1 cellular context compared by ENCODE assay signal in genomic region chr20:32599783-32600340, GRCh38.
TF ChIP-seq lines count a peak whose summit lies in the region.

No MANE protein-coding gene starts in this region.

TF ChIP-seq in HepG2, 621 proteins besides CTCF, POLR2A, EP300 and RAD21 (continued from another document):
- TF ChIP-seq ZUFSP (CRISPR knock-in tag; IDR thresholded peaks at IDR 0.05; ENCODE audit: borderline replicate concordance) = 0 out of 2 replicates have a peak, but pooled peaks have one; percentile 38
- TF ChIP-seq ARNT2 (CRISPR knock-in tag; IDR thresholded peaks at IDR 0.05; ENCODE audit: low read depth) = no peak
- TF ChIP-seq AHR (CRISPR knock-in tag; IDR thresholded peaks at IDR 0.05) = no peak
- peak; percentile 73; the same call in 1 of the 2 replicates for TF ChIP-seq CHD4 (IDR thresholded peaks at IDR 0.05; ENCODE audit: borderline replicate concordance, low read length)
- peak; percentile 94 for TF ChIP-seq ZNF629 (CRISPR knock-in tag; conservative IDR thresholded peaks at IDR 0.05)
- 0 out of 2 replicates have a peak, but pooled peaks have one; percentile 38 for TF ChIP-seq ZNF224 (CRISPR knock-in tag; IDR thresholded peaks at IDR 0.05)
- TF ChIP-seq SATB2 (CRISPR knock-in tag; IDR thresholded peaks at IDR 0.05) = no peak
- TF ChIP-seq NCOA5 (CRISPR knock-in tag; IDR thresholded peaks at IDR 0.05) = no peak
- TF ChIP-seq SIX1 (CRISPR knock-in tag; IDR thresholded peaks at IDR 0.05; ENCODE audit: borderline replicate concordance) = no peak
- TF ChIP-seq, protein P1, sequence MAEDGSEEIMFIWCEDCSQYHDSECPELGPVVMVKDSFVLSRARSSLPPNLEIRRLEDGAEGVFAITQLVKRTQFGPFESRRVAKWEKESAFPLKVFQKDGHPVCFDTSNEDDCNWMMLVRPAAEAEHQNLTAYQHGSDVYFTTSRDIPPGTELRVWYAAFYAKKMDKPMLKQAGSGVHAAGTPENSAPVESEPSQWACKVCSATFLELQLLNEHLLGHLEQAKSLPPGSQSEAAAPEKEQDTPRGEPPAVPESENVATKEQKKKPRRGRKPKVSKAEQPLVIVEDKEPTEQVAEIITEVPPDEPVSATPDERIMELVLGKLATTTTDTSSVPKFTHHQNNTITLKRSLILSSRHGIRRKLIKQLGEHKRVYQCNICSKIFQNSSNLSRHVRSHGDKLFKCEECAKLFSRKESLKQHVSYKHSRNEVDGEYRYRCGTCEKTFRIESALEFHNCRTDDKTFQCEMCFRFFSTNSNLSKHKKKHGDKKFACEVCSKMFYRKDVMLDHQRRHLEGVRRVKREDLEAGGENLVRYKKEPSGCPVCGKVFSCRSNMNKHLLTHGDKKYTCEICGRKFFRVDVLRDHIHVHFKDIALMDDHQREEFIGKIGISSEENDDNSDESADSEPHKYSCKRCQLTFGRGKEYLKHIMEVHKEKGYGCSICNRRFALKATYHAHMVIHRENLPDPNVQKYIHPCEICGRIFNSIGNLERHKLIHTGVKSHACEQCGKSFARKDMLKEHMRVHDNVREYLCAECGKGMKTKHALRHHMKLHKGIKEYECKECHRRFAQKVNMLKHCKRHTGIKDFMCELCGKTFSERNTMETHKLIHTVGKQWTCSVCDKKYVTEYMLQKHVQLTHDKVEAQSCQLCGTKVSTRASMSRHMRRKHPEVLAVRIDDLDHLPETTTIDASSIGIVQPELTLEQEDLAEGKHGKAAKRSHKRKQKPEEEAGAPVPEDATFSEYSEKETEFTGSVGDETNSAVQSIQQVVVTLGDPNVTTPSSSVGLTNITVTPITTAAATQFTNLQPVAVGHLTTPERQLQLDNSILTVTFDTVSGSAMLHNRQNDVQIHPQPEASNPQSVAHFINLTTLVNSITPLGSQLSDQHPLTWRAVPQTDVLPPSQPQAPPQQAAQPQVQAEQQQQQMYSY (CRISPR knock-in tag; IDR thresholded peaks at IDR 0.05) = no peak
- TF ChIP-seq, protein P2, sequence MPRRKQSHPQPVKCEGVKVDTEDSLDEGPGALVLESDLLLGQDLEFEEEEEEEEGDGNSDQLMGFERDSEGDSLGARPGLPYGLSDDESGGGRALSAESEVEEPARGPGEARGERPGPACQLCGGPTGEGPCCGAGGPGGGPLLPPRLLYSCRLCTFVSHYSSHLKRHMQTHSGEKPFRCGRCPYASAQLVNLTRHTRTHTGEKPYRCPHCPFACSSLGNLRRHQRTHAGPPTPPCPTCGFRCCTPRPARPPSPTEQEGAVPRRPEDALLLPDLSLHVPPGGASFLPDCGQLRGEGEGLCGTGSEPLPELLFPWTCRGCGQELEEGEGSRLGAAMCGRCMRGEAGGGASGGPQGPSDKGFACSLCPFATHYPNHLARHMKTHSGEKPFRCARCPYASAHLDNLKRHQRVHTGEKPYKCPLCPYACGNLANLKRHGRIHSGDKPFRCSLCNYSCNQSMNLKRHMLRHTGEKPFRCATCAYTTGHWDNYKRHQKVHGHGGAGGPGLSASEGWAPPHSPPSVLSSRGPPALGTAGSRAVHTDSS (CRISPR knock-in tag; conservative IDR thresholded peaks at IDR 0.05) = no peak
- peak; percentile 76 for TF ChIP-seq ZMYM3 (CRISPR knock-in tag; IDR thresholded peaks at IDR 0.05)
